Comparison of ENCODE assay signal across 10 cellular contexts in genomic region chr12:94640134-94640928, GRCh38. TPM values are rescaled to one million over a fixed set of nuclear protein-coding genes. Genes with fewer than 3 reads are reported as not detected.
A peak's percentile ranks its signal among the peaks of the same experiment; 100 is the strongest.
DNase-seq lines count a peak whose midpoint lies in the region; ATAC-seq lines count a peak whose summit lies in the region.
"Had no signal": no experiment of that assay in that cellular context is flagged by ENCODE, and none has a peak within 500 bp of the region (broad histone marks: within the 10 kb centered on the region; RNA-seq: fewer than 3 reads in every experiment).

No MANE protein-coding gene starts in this region.

- H3K4me1 Mint-ChIP-seq in activated CD4-positive, alpha-beta T cell treated with anti-CD3 and anti-CD28 coated beads for 36 hours: peaks cover 34% of the 10 kb centered on the region

- intact Hi-C loops in activated CD4-positive, alpha-beta T cell treated with anti-CD3 and anti-CD28 coated beads for 36 hours (cut with DNase I, micrococcal nuclease): loop anchor here (1.0 to 10.0 kb wide), 7 partner anchors 19 to 493 kb away; partner anchors contain the start of genes CEP83 (in 1 of the 2), NDUFA12 (in 1 of the 2) and PLXNC1 (in 1 of the 2)

- DNase-seq in activated CD4-positive, alpha-beta T cell treated with anti-CD3 and anti-CD28 coated beads for 36 hours: peak; percentile 76
- no peak for DNase-seq in activated CD4-positive, alpha-beta T cell treated with anti-CD3 and anti-CD28 coated beads, Interleukin-2, amount 50 U/mL, for 1 hour
- DNase-seq in SIG-M5 treated with dmso at 0.1 percent for 504 hours (lab: John Stamatoyannopoulos, UW; ENCODE audit: unreplicated experiment) (peak; percentile 89), iris pigment epithelial cell (ENCODE audit: low read depth) (peak; percentile 96), cerebellum (ENCODE audit: low spot score) (no peak), NCI-H446 treated with DMSO at 0.1 percent for 48 hours (lab: John Stamatoyannopoulos, UW) (no peak), DMS53 treated with DMSO at 0.1 percent for 48 hours (lab: John Stamatoyannopoulos, UW; ENCODE audit: unreplicated experiment) (no peak)
- DNase-seq: left cardiac atrium had no signal

- no peak overlapping the region for H3K4me3 Mint-ChIP-seq in activated CD4-positive, alpha-beta T cell treated with anti-CD3 and anti-CD28 coated beads for 36 hours

- ATAC-seq in activated CD4-positive, alpha-beta T cell treated with anti-CD3 and anti-CD28 coated beads for 36 hours: peak; percentile 74
- ATAC-seq in HG02885 (IDR thresholded peaks at IDR 0.05; ENCODE audit: poor library complexity, unreplicated experiment): peak; percentile 80
- ATAC-seq: A549 had no signal

- POLR2A ChIA-PET in activated CD4-positive, alpha-beta T cell treated with anti-CD3 and anti-CD28 coated beads for 36 hours (lab: Charles Lee): interaction anchor here (0.6 to 0.7 kb wide), 3 partner anchors 38 to 1741 kb away, joined by 3 to 5 read pairs (median 3); no protein-coding TSS in a partner anchor

- H3K36me3 Mint-ChIP-seq in activated CD4-positive, alpha-beta T cell treated with anti-CD3 and anti-CD28 coated beads for 36 hours (ENCODE audit: low read depth): no peaks in the 10 kb centered on the region

- peaks cover 30% of the 10 kb centered on the region for H3K27me3 Mint-ChIP-seq in activated CD4-positive, alpha-beta T cell treated with anti-CD3 and anti-CD28 coated beads for 36 hours

- H3K27ac Mint-ChIP-seq in activated CD4-positive, alpha-beta T cell treated with anti-CD3 and anti-CD28 coated beads for 36 hours: no peak overlapping the region

- no peaks in the 10 kb centered on the region for H3K9me3 Mint-ChIP-seq in activated CD4-positive, alpha-beta T cell treated with anti-CD3 and anti-CD28 coated beads for 36 hours (ENCODE audit: low read depth)

- CTCF ChIA-PET in activated CD4-positive, alpha-beta T cell treated with anti-CD3 and anti-CD28 coated beads for 36 hours (lab: Charles Lee): interaction anchor here (0.6 to 1.5 kb wide), 2 partner anchors 10 to 22 kb away, joined by 3 to 4 read pairs; no protein-coding TSS in a partner anchor

RNA-seq across cellular contexts. Expression of gene TMCC3, which starts 10.0 kb away (rescaled TPM):
- total RNA-seq in activated CD4-positive, alpha-beta T cell treated with anti-CD3 and anti-CD28 coated beads for 36 hours: under 1 TPM; 0.05 to 0.16 TPM
- 14.2 TPM for total RNA-seq in cerebellum

Comparison
In these comparisons a context has a peak if more than half of its experiments do, and no peak if none do; other contexts are left out.
1. DNase-seq: peak in activated CD4-positive, alpha-beta T cell treated with anti-CD3 and anti-CD28 coated beads for 36 hours (single experiment), SIG-M5 treated with dmso at 0.1 percent for 504 hours (single experiment) and iris pigment epithelial cell (single experiment); none in activated CD4-positive, alpha-beta T cell treated with anti-CD3 and anti-CD28 coated beads, Interleukin-2, amount 50 U/mL, for 1 hour (single experiment), cerebellum (single experiment), NCI-H446 treated with DMSO at 0.1 percent for 48 hours (single experiment) and DMS53 treated with DMSO at 0.1 percent for 48 hours (single experiment).
2. RNA of gene TMCC3, which starts 10.0 kb away (total RNA-seq): 14.2 TPM in cerebellum (single experiment); 0.05 to 0.16 TPM in activated CD4-positive, alpha-beta T cell treated with anti-CD3 and anti-CD28 coated beads for 36 hours; every median in the first group is over 10 times any median in the second.